Comparison of ENCODE assay signal across 19 cellular contexts in the genomic region with DNA sequence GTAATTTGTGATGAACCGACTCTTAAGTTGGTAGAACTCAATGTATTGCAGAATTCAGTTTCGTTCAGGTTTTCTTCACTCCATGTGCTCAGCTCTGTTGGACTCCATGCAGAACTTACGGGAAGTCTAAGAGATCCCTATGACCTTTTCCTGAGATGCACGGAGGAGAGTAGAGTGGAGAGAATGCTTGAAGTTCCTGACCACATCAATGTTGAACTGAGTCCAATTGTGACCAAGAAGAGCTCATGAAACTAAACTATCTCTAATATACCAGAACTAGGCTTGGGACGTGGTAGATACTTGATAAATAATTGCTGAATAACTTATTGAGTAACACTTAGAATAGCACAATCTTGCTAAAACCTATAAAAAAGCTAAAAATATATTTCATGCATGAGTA. TPM values are rescaled to one million over a fixed set of nuclear protein-coding genes. Genes with fewer than 3 reads are reported as not detected.
"Had no signal": no experiment of that assay in that cellular context is flagged by ENCODE, and none has a peak within 500 bp of the region (broad histone marks: within the 10 kb centered on the region; RNA-seq: fewer than 3 reads in every experiment).

No MANE protein-coding gene starts in this region.

- H3K79me2 ChIP-seq: hepatocyte had no signal

- H3K4me3 ChIP-seq: coronary artery, dorsolateral prefrontal cortex, esophagus muscularis mucosa, gastroesophageal sphincter, heart left ventricle, hepatocyte, left lung, lower lobe of right lung, mucosa of descending colon had no signal

- H3K27ac ChIP-seq: coronary artery, dorsolateral prefrontal cortex, esophagus muscularis mucosa, foreskin keratinocyte, gastroesophageal sphincter, heart left ventricle, hepatocyte, left lung, lower lobe of right lung had no signal

- H3K4me1 ChIP-seq: esophagus muscularis mucosa, foreskin keratinocyte, gastroesophageal sphincter, left lung, lower lobe of right lung had no signal

- ATAC-seq: foreskin keratinocyte, gastroesophageal sphincter, heart left ventricle, left cardiac atrium, left lung, left ventricle myocardium superior, lower lobe of right lung, mucosa of descending colon had no signal

- H3K9me3 ChIP-seq: esophagus muscularis mucosa, gastroesophageal sphincter, heart left ventricle, left lung, lower lobe of right lung, mucosa of descending colon had no signal

- DNase-seq: dermis blood vessel endothelial cell; dorsolateral prefrontal cortex; effector CD4-positive, alpha-beta T cell; effector memory CD4-positive, alpha-beta T cell; foreskin keratinocyte; heart left ventricle; hypothalamus; immature natural killer cell; left cardiac atrium; left lung; left ventricle myocardium superior; lower lobe of right lung; mesenchymal stem cell; mucosa of descending colon had no signal

- H2AFZ ChIP-seq: hepatocyte had no signal

- H3K4me2 ChIP-seq: hepatocyte had no signal

- H3K36me3 ChIP-seq: esophagus muscularis mucosa, gastroesophageal sphincter, heart left ventricle, left lung, lower lobe of right lung had no signal

- H3K27me3 ChIP-seq: esophagus muscularis mucosa, gastroesophageal sphincter, heart left ventricle, hepatocyte, left lung had no signal

RNA-seq across cellular contexts. Expression of a gene that starts 47.2 kb away (rescaled TPM):
- total RNA-seq: dermis blood vessel endothelial cell, foreskin keratinocyte, lung microvascular endothelial cell had no signal
- polyA plus RNA-seq: immature natural killer cell had no signal
